In the genomic region with DNA sequence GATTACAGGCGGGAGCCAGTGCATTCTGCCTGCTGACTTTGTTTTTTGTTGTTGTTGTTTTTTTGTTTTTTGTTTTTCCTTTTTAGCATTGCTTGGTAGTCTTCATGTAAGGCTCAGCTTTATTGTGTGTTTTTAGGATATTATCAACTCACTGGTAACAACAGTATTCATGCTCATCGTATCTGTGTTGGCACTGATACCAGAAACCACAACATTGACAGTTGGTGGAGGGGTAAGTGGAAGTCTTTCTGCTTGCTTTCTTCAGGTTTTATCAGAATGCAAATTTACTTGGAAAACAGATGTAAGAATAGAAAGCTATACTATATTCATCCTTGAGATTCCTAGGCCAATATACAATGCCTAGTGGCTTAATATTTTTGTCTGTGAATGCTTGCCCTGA, we compare ENCODE assay signal across 26 cellular contexts. TPM values are rescaled to one million over a fixed set of nuclear protein-coding genes. Genes with fewer than 3 reads are reported as not detected.
DNase-seq lines count a peak whose midpoint lies in the region; ATAC-seq and TF ChIP-seq lines count a peak whose summit lies in the region.
"Had no signal": no experiment of that assay in that cellular context is flagged by ENCODE, and none has a peak within 500 bp of the region (broad histone marks: within the 10 kb centered on the region; RNA-seq: fewer than 3 reads in every experiment).

No MANE protein-coding gene starts in this region.

- TF ChIP-seq CTCF in CD4-positive, alpha-beta T cell (IDR thresholded peaks at IDR 0.05): no peak
- no peak for TF ChIP-seq CTCF in coronary artery (IDR thresholded peaks at IDR 0.05)

- TF ChIP-seq POLR2A in erythroblast (IDR thresholded peaks at IDR 0.05; ENCODE audit: low read length): no peak

- peaks cover 68% of the 10 kb centered on the region for H3K4me1 Mint-ChIP-seq in activated CD4-positive, alpha-beta T cell treated with anti-CD3 and anti-CD28 coated beads for 36 hours
- peaks cover 60% of the 10 kb centered on the region for H3K4me1 Mint-ChIP-seq in CD4-positive, alpha-beta T cell (ENCODE audit: low read depth)
- peaks cover 65% of the 10 kb centered on the region for H3K4me1 Mint-ChIP-seq in T-helper 2 cell treated with Interferon-gamma antibody and Interleukin-4, amounts not matched to agents 5 μg/mL and 100 μg/mL, for 36 hours (ENCODE audit: low read depth)

- H3K4me3 Mint-ChIP-seq in activated CD4-positive, alpha-beta T cell treated with anti-CD3 and anti-CD28 coated beads for 36 hours: no peak overlapping the region
- no peak overlapping the region for H3K4me3 Mint-ChIP-seq in CD4-positive, alpha-beta T cell
- H3K4me3 Mint-ChIP-seq in T-helper 2 cell treated with Interferon-gamma antibody and Interleukin-4, amounts not matched to agents 5 μg/mL and 100 μg/mL, for 36 hours: peak overlapping the region; percentile 51
- H3K4me3 Mint-ChIP-seq: B cell had no signal

- no peak overlapping the region for H3K27ac ChIP-seq in CD4-positive, alpha-beta T cell (ENCODE audit: low read depth, low read length)
- H3K27ac ChIP-seq in coronary artery: no peak overlapping the region
- H3K27ac ChIP-seq: pancreas had no signal

- no peaks in the 10 kb centered on the region for H3K27me3 ChIP-seq in CD4-positive, alpha-beta T cell (ENCODE audit: control insufficient read depth, insufficient read depth, low read length)
- H3K27me3 ChIP-seq: heart left ventricle, pancreas, stomach had no signal

- POLR2A ChIA-PET in activated CD4-positive, alpha-beta T cell treated with anti-CD3 and anti-CD28 coated beads for 36 hours (lab: Charles Lee): interaction anchor here (1.4 to 2.6 kb wide), 4 partner anchors 9 to 41 kb away, joined by 3 to 15 read pairs (median 6); a partner anchor contains a TSS
- POLR2A ChIA-PET in CD4-positive, alpha-beta T cell (lab: Charles Lee): interaction anchor here (0.9 to 4.6 kb wide), 9 partner anchors 11 to 157 kb away, joined by 3 to 43 read pairs (median 6); a partner anchor contains a TSS

- H3K27me3 Mint-ChIP-seq in activated CD4-positive, alpha-beta T cell treated with anti-CD3 and anti-CD28 coated beads for 36 hours: no peaks in the 10 kb centered on the region
- H3K27me3 Mint-ChIP-seq in CD4-positive, alpha-beta T cell: no peaks in the 10 kb centered on the region
- H3K27me3 Mint-ChIP-seq in T-helper 2 cell treated with Interferon-gamma antibody and Interleukin-4, amounts not matched to agents 5 μg/mL and 100 μg/mL, for 36 hours (ENCODE audit: low read depth): no peaks in the 10 kb centered on the region
- H3K27me3 Mint-ChIP-seq: B cell had no signal

- no peaks in the 10 kb centered on the region for H3K9me3 ChIP-seq in CD4-positive, alpha-beta T cell (ENCODE audit: control insufficient read depth, low read length)
- H3K9me3 ChIP-seq: heart left ventricle, pancreas, stomach had no signal

- H3K27ac Mint-ChIP-seq in activated CD4-positive, alpha-beta T cell treated with anti-CD3 and anti-CD28 coated beads for 36 hours: peak overlapping the region; percentile 75
- H3K27ac Mint-ChIP-seq in CD4-positive, alpha-beta T cell: peak overlapping the region; percentile 49
- H3K27ac Mint-ChIP-seq in T-helper 2 cell treated with Interferon-gamma antibody and Interleukin-4, amounts not matched to agents 5 μg/mL and 100 μg/mL, for 36 hours: peak overlapping the region; percentile 65
- H3K27ac Mint-ChIP-seq: B cell had no signal

- no peak for DNase-seq in activated CD4-positive, alpha-beta T cell treated with anti-CD3 and anti-CD28 coated beads for 36 hours
- no peak for DNase-seq in activated CD4-positive, alpha-beta T cell treated with anti-CD3 and anti-CD28 coated beads for 1 hour
- DNase-seq in CD4-positive, alpha-beta T cell: no peak
- DNase-seq in T-helper 2 cell treated with Interferon-gamma antibody and Interleukin-4, amounts not matched to agents 5 μg/mL and 100 μg/mL, for 36 hours (ENCODE audit: low spot score): no peak
- DNase-seq in erythroblast (lab: John Stamatoyannopoulos, UW): peak; percentile 40 to 79
- no peak for DNase-seq in coronary artery (ENCODE audit: low spot score)
- no peak for DNase-seq in LoVo (ENCODE audit: low spot score)
- DNase-seq: activated effector memory CD4-positive, alpha-beta T cell treated with Interleukin-2 at 50 U/mL for 16 hours; DMS 273 treated with DMSO at 0.1 percent for 48 hours; heart left ventricle; left cardiac atrium; NCI-H1105 treated with DMSO at 0.1 percent for 48 hours; NCI-H2081; NCI-H446; pancreas; right cardiac atrium; SHP77; stimulated activated CD4-positive, alpha-beta T cell treated with anti-CD3 and anti-CD28 coated beads, Interleukin-4, amount 100 ng/mL, for 4 hours; stomach had no signal

- no peak overlapping the region for H3K4me3 ChIP-seq in coronary artery
- H3K4me3 ChIP-seq: heart left ventricle, pancreas, stomach had no signal

- no peak for ATAC-seq in activated CD4-positive, alpha-beta T cell treated with anti-CD3 and anti-CD28 coated beads for 36 hours
- no peak for ATAC-seq in CD4-positive, alpha-beta T cell (ENCODE audit: poor library complexity)
- ATAC-seq in HG03196 (IDR thresholded peaks at IDR 0.05; ENCODE audit: unreplicated experiment): no peak
- ATAC-seq: heart left ventricle, HepG2, left cardiac atrium, pancreas, right cardiac atrium had no signal

- H3K36me3 Mint-ChIP-seq in activated CD4-positive, alpha-beta T cell treated with anti-CD3 and anti-CD28 coated beads for 36 hours (ENCODE audit: low read depth): peaks cover 55% of the 10 kb centered on the region
- peaks cover 85% of the 10 kb centered on the region for H3K36me3 Mint-ChIP-seq in CD4-positive, alpha-beta T cell (ENCODE audit: low read depth)
- peaks cover 69% of the 10 kb centered on the region for H3K36me3 Mint-ChIP-seq in T-helper 2 cell treated with Interferon-gamma antibody and Interleukin-4, amounts not matched to agents 5 μg/mL and 100 μg/mL, for 36 hours (ENCODE audit: low read depth)

- CTCF ChIA-PET in activated CD4-positive, alpha-beta T cell treated with anti-CD3 and anti-CD28 coated beads for 36 hours (lab: Charles Lee): interaction anchor here (1.0 to 3.6 kb wide), 17 partner anchors 11 to 310 kb away, joined by 3 to 41 read pairs (median 6); a partner anchor contains a TSS
- CTCF ChIA-PET in CD4-positive, alpha-beta T cell (lab: Charles Lee): interaction anchor here (0.9 to 3.6 kb wide), 16 partner anchors 8 to 189 kb away, joined by 3 to 32 read pairs (median 6); a partner anchor contains a TSS

- H3K9me3 Mint-ChIP-seq in activated CD4-positive, alpha-beta T cell treated with anti-CD3 and anti-CD28 coated beads for 36 hours (ENCODE audit: low read depth): no peaks in the 10 kb centered on the region
- no peaks in the 10 kb centered on the region for H3K9me3 Mint-ChIP-seq in CD4-positive, alpha-beta T cell
- H3K9me3 Mint-ChIP-seq in T-helper 2 cell treated with Interferon-gamma antibody and Interleukin-4, amounts not matched to agents 5 μg/mL and 100 μg/mL, for 36 hours: no peaks in the 10 kb centered on the region

- intact Hi-C loops in activated CD4-positive, alpha-beta T cell treated with anti-CD3 and anti-CD28 coated beads for 36 hours (cut with DNase I, micrococcal nuclease): loop anchor here (1.0 to 2.0 kb wide), 3 partner anchors 28 to 46 kb away; a partner anchor contains a TSS
- intact Hi-C loops in CD4-positive, alpha-beta T cell (cut with DNase I, micrococcal nuclease): loop anchor here (1.0 to 5.0 kb wide), 9 partner anchors 26 to 309 kb away; a partner anchor contains a TSS

RNA-seq across cellular contexts. Expression of a gene that starts 3.3 kb away (rescaled TPM):
- 10 to 100 TPM in 1 of 2 experiments, 1 to 10 TPM in 1; 6.4 to 11.8 TPM for total RNA-seq in activated CD4-positive, alpha-beta T cell treated with anti-CD3 and anti-CD28 coated beads for 36 hours
- total RNA-seq in CD4-positive, alpha-beta T cell: 1 to 10 TPM in 1 of 2 experiments, under 1 TPM in 1; 0.66 to 1.1 TPM
- total RNA-seq: stomach had no signal

RNA-seq across cellular contexts. Expression of a gene that starts 10.6 kb away (rescaled TPM):
- 100 to 1,000 TPM in 1 of 2 experiments, 10 to 100 TPM in 1; 93.5 to 122 TPM for total RNA-seq in activated CD4-positive, alpha-beta T cell treated with anti-CD3 and anti-CD28 coated beads for 36 hours
- 10 to 100 TPM; 10.6 to 14.1 TPM for total RNA-seq in CD4-positive, alpha-beta T cell

RNA-seq across cellular contexts. Expression of a gene that starts 13.1 kb away (rescaled TPM):
- total RNA-seq in activated CD4-positive, alpha-beta T cell treated with anti-CD3 and anti-CD28 coated beads for 36 hours: 1 to 10 TPM; 3.8 to 6.4 TPM
- 1 to 10 TPM; 3.6 to 5.1 TPM for total RNA-seq in CD4-positive, alpha-beta T cell

RNA-seq across cellular contexts. Expression of a gene that starts 16.3 kb away (rescaled TPM):
- under 1 TPM in 1 of 2 experiments, not detected in 1; 0.51 TPM for total RNA-seq in activated CD4-positive, alpha-beta T cell treated with anti-CD3 and anti-CD28 coated beads for 36 hours
- not detected for total RNA-seq in CD4-positive, alpha-beta T cell
- total RNA-seq: A172, B cell, dermis microvascular lymphatic vessel endothelial cell, endothelial cell of umbilical vein, H1, HepG2, stomach had no signal

RNA-seq across cellular contexts. Expression of a gene that starts 41.5 kb away (rescaled TPM):
- total RNA-seq in activated CD4-positive, alpha-beta T cell treated with anti-CD3 and anti-CD28 coated beads for 36 hours: 10 to 100 TPM; 53.7 to 59.7 TPM
- 10 to 100 TPM; 46.3 to 49.3 TPM for total RNA-seq in CD4-positive, alpha-beta T cell

Comparison
In these comparisons a context has a peak if more than half of its experiments do, and no peak if none do; other contexts are left out.
1. DNase-seq: peak in erythroblast (2 of 2); none in activated CD4-positive, alpha-beta T cell treated with anti-CD3 and anti-CD28 coated beads for 36 hours (single experiment), activated CD4-positive, alpha-beta T cell treated with anti-CD3 and anti-CD28 coated beads for 1 hour (single experiment), CD4-positive, alpha-beta T cell (0 of 10), T-helper 2 cell treated with Interferon-gamma antibody and Interleukin-4, amounts not matched to agents 5 μg/mL and 100 μg/mL, for 36 hours (single experiment), coronary artery (single experiment) and LoVo (single experiment).
2. RNA of a gene that starts 10.6 kb away (total RNA-seq): 93.5 to 122 TPM in activated CD4-positive, alpha-beta T cell treated with anti-CD3 and anti-CD28 coated beads for 36 hours; 10.6 to 14.1 TPM in CD4-positive, alpha-beta T cell; every median in the first group is over 4 times any median in the second.
3. Peak in every context shown above with its lines, with median percentiles within 50 percentile points of each other: H3K27ac Mint-ChIP-seq.